ENCODE assay signal across 19 cellular contexts in genomic region chr20:5718896-5719595, GRCh38. TPM values are rescaled to one million over a fixed set of nuclear protein-coding genes. Genes with fewer than 3 reads are reported as not detected.
DNase-seq lines count a peak whose midpoint lies in the region; ATAC-seq and TF ChIP-seq lines count a peak whose summit lies in the region.
"Had no signal": no experiment of that assay in that cellular context is flagged by ENCODE, and none has a peak within 500 bp of the region (broad histone marks: within the 10 kb centered on the region; RNA-seq: fewer than 3 reads in every experiment).

No MANE protein-coding gene starts in this region.

- no peaks in the 10 kb centered on the region for H4K20me1 ChIP-seq in OCI-LY7 (ENCODE audit: insufficient read depth, low read length)
- H4K20me1 ChIP-seq: BLaER1 treated with 17β-estradiol and CSF1 and Interleukin-3, amounts not matched to agents 10 nM and 100 nM had no signal

- no TSS peak for BruUV-seq in OCI-LY7 (replicated peaks; lab: Mats Ljungman, UMichigan)

- H2AFZ ChIP-seq in OCI-LY7 (ENCODE audit: low read length): peak overlapping the region; percentile 20; the same call in 1 of the 2 replicates
- H2AFZ ChIP-seq: GM23248 had no signal

- intact Hi-C loops in OCI-LY7 (cut with micrococcal nuclease; ENCODE audit: unreplicated experiment): no loop called here

- H3K36me3 ChIP-seq in OCI-LY7 (ENCODE audit: insufficient read depth, low read length): no peaks in the 10 kb centered on the region
- H3K36me3 ChIP-seq: BLaER1 treated with 17β-estradiol and CSF1 and Interleukin-3, amounts not matched to agents 10 nM and 100 nM; cardiac muscle cell; neutrophil; upper lobe of left lung had no signal

- no peaks in the 10 kb centered on the region for H3K79me2 ChIP-seq in OCI-LY7 (ENCODE audit: insufficient read depth, low read depth, low read length)

- H3K27ac ChIP-seq in OCI-LY7 (ENCODE audit: low read depth, low read length, poor library complexity, severe bottlenecking): no peak overlapping the region
- H3K27ac ChIP-seq: BLaER1 treated with 17β-estradiol and CSF1 and Interleukin-3, amounts not matched to agents 10 nM and 100 nM; cardiac muscle cell; GM23248; neutrophil; upper lobe of left lung had no signal

- H3K9me3 ChIP-seq in OCI-LY7 (ENCODE audit: low read length): no peaks in the 10 kb centered on the region
- H3K9me3 ChIP-seq: neutrophil had no signal

- POLR2A ChIA-PET in OCI-LY7 (lab: Charles Lee): no interaction called here

- in situ Hi-C loops in GM13977 (cut with MboI; ENCODE audit: low pct_unique_long_range_greater_than_20kb, low sequenced_read_pairs, unreplicated experiment): no loop called here

- peak overlapping the region; percentile 4; the same call in 1 of the 2 replicates for H3K4me2 ChIP-seq in OCI-LY7 (ENCODE audit: low read length)

- DNase-seq in NCI-H2171 treated with DMSO at 0.1 percent for 48 hours (lab: John Stamatoyannopoulos, UW) (peak; percentile 18), NCI-H2171 (lab: John Stamatoyannopoulos, UW) (no peak), OCI-LY7 (ENCODE audit: low spot score) (no peak), fibroblast of the aortic adventitia (ENCODE audit: low read depth) (peak; percentile 30), pons (ENCODE audit: low spot score) (peak; percentile 11), GM13977 (ENCODE audit: low spot score) (no peak)
- DNase-seq in stimulated activated CD4-positive, alpha-beta T cell treated with anti-CD3 and anti-CD28 coated beads, Interleukin-4, amount 100 ng/mL, for 1 hour: no peak
- DNase-seq: activated CD4-positive, alpha-beta T cell treated with anti-CD3 and anti-CD28 coated beads for 1 hour; effector CD8-positive, alpha-beta T cell; hippocampal formation; NCI-H1694; NCI-H510A; stimulated activated naive CD8-positive, alpha-beta T cell treated with anti-CD3 and anti-CD28 coated beads, Interleukin-15, amount 100 ng/mL, for 72 hours; upper lobe of left lung had no signal

- no peak for TF ChIP-seq CTCF in OCI-LY7 (conservative IDR thresholded peaks at IDR 0.05; ENCODE audit: low read length)
- no peak for TF ChIP-seq CTCF in fibroblast of the aortic adventitia (IDR thresholded peaks at IDR 0.05; ENCODE audit: insufficient read depth, low read length)
- TF ChIP-seq CTCF in GM13977 (IDR thresholded peaks at IDR 0.05; ENCODE audit: extremely low read depth, insufficient read depth, missing control alignments): no peak

- CTCF ChIA-PET in OCI-LY7 (lab: Charles Lee; ENCODE audit: unreplicated experiment): no interaction called here

- no peak overlapping the region for H3K4me3 ChIP-seq in OCI-LY7 (ENCODE audit: low read depth, low read length, poor library complexity, severe bottlenecking)
- H3K4me3 ChIP-seq in fibroblast of the aortic adventitia (ENCODE audit: low read depth, low read length): no peak overlapping the region
- H3K4me3 ChIP-seq: BLaER1 treated with 17β-estradiol and CSF1 and Interleukin-3, amounts not matched to agents 10 nM and 100 nM; cardiac muscle cell; GM23248; upper lobe of left lung had no signal

- no peak for ATAC-seq in GM19463 (IDR thresholded peaks at IDR 0.05; ENCODE audit: unreplicated experiment)

- H3K4me1 ChIP-seq in OCI-LY7 (ENCODE audit: insufficient read depth, low read length, poor library complexity, severe bottlenecking): peaks cover 36% of the 10 kb centered on the region

- H3K9me2 ChIP-seq in OCI-LY7 (ENCODE audit: insufficient read depth, low read length): no peaks in the 10 kb centered on the region

RNA-seq across cellular contexts. Expression of gene SHLD1, which starts 31.2 kb away (rescaled TPM):
- total RNA-seq in OCI-LY7 (2014; rRNA removed; shearing (Covaris generic)): 19.4 and 29.6 TPM in 2 replicates
- total RNA-seq in OCI-LY7 (2022): 31.2 and 31.5 TPM in 2 replicates
- total RNA-seq in fibroblast of the aortic adventitia (ENCODE audit: low replicate concordance): 1.2 and 2.0 TPM in 2 replicates

Comparison
In these comparisons a context has a peak if more than half of its experiments do, and no peak if none do; other contexts are left out.
1. DNase-seq: peak in NCI-H2171 treated with DMSO at 0.1 percent for 48 hours (single experiment), fibroblast of the aortic adventitia (single experiment) and pons (single experiment); none in NCI-H2171 (single experiment), OCI-LY7 (single experiment), stimulated activated CD4-positive, alpha-beta T cell treated with anti-CD3 and anti-CD28 coated beads, Interleukin-4, amount 100 ng/mL, for 1 hour (single experiment) and GM13977 (single experiment).